8 cellular contexts compared by ENCODE assay signal in the genomic region with DNA sequence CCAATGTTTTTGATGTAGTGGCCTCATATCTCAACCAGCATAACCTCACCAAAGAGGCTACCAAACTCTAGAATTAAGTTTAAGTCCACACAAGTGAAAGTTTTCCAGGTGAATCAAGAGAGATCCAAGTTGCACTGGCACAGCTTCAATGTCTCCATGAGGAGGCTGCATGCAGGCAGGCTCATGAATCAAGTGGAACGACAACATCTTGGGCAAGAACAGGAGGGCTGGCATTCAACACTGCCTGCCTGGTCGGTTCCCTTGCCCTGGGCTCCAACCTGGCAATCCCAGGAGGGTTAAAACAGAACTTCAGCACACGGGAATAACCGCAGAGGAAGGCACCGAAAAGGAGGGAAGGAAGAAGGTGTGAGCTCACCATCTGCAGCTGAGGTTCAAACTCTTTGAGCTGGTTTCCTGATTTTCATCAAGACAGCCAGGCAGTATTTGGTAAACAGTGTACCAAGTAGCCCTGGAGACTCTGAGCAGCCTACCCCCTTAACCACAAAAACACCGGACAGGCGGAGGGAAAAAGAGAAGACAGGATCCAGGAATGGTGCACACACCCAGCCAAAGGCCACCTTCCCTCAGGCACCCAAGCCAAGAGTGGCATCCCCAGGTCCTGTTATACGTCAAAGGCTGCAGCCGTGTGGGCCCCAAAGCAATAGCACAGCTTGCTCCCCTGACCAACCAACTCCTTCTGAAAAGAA. TPM values are rescaled to one million over a fixed set of nuclear protein-coding genes. Genes with fewer than 3 reads are reported as not detected.
A peak's percentile ranks its signal among the peaks of the same experiment; 100 is the strongest.
DNase-seq lines count a peak whose midpoint lies in the region; ATAC-seq, FAIRE-seq and TF ChIP-seq lines count a peak whose summit lies in the region.

No MANE protein-coding gene starts in this region.

- peaks cover 1% of the 10 kb centered on the region for H3K36me3 Mint-ChIP-seq in activated CD4-positive, alpha-beta T cell treated with anti-CD3 and anti-CD28 coated beads, Interleukin-2, amount 10 ng/mL, durations not matched to agents 24 days and 14 days (ENCODE audit: low read depth)
- H3K36me3 Mint-ChIP-seq in activated T-cell treated with anti-CD3 and anti-CD28 coated beads, Interleukin-2, amount 50 U/mL, for 72 hours (ENCODE audit: insufficient read depth in 2 of 2): peaks cover 0 to 2% of the 10 kb centered on the region in 2 donors

- H3K27me3 ChIP-seq in keratinocyte (ENCODE audit: control insufficient read depth, extremely low read depth, insufficient read depth, low read length) (no peaks in the 10 kb centered on the region), suprapubic skin (no peaks in the 10 kb centered on the region)

- dilution Hi-C loops in keratinocyte (cut with MboI; ENCODE audit: extremely low pct_ligation_motif_present, low sequenced_read_pairs): no loop called here

- H3K4me3 Mint-ChIP-seq in activated CD4-positive, alpha-beta T cell treated with anti-CD3 and anti-CD28 coated beads, Interleukin-2, amount 10 ng/mL, durations not matched to agents 24 days and 14 days: peak overlapping the region; percentile 95
- peak overlapping the region; percentile 97 to 98 for H3K4me3 Mint-ChIP-seq in activated T-cell treated with anti-CD3 and anti-CD28 coated beads, Interleukin-2, amount 50 U/mL, for 72 hours

- TF ChIP-seq EP300 in suprapubic skin (IDR thresholded peaks at IDR 0.05): no peak

- DNase-seq in activated CD4-positive, alpha-beta T cell treated with anti-CD3 and anti-CD28 coated beads, Interleukin-2, amount 10 ng/mL, durations not matched to agents 24 days and 14 days: peak; percentile 68
- no peak for DNase-seq in activated CD4-positive, alpha-beta T cell treated with anti-CD3 and anti-CD28 coated beads for 4 hours
- peak in 1 of 2 donors; percentile 14 for DNase-seq in activated T-cell treated with anti-CD3 and anti-CD28 coated beads, Interleukin-2, amount 50 U/mL, for 72 hours
- DNase-seq in keratinocyte (ENCODE audit: low read depth, low spot score) (no peak), suprapubic skin (ENCODE audit: low spot score in 2 of 2) (no peak), H54 (ENCODE audit: insufficient read length, low spot score) (no peak), SW480 (ENCODE audit: low spot score) (no peak)

- intact Hi-C loops in activated CD4-positive, alpha-beta T cell treated with anti-CD3 and anti-CD28 coated beads, Interleukin-2, amount 10 ng/mL, durations not matched to agents 24 days and 14 days (cut with micrococcal nuclease): no loop called here

- H3K27me3 Mint-ChIP-seq in activated CD4-positive, alpha-beta T cell treated with anti-CD3 and anti-CD28 coated beads, Interleukin-2, amount 10 ng/mL, durations not matched to agents 24 days and 14 days: peaks cover 8% of the 10 kb centered on the region
- no peaks in the 10 kb centered on the region for H3K27me3 Mint-ChIP-seq in activated T-cell treated with anti-CD3 and anti-CD28 coated beads, Interleukin-2, amount 50 U/mL, for 72 hours (ENCODE audit: low read depth)

- H3K4me2 ChIP-seq in keratinocyte (ENCODE audit: control insufficient read depth, extremely low read depth, insufficient read depth, low read depth, low read length): peak overlapping the region; percentile 92

- peaks cover 29% of the 10 kb centered on the region for H3K4me1 Mint-ChIP-seq in activated CD4-positive, alpha-beta T cell treated with anti-CD3 and anti-CD28 coated beads, Interleukin-2, amount 10 ng/mL, durations not matched to agents 24 days and 14 days
- peaks cover 29% of the 10 kb centered on the region for H3K4me1 Mint-ChIP-seq in activated T-cell treated with anti-CD3 and anti-CD28 coated beads, Interleukin-2, amount 50 U/mL, for 72 hours (ENCODE audit: low read depth)

- TF ChIP-seq POLR2A in suprapubic skin (IDR thresholded peaks at IDR 0.05) (no peak), H54 (IDR thresholded peaks at IDR 0.05; ENCODE audit: low read depth, low read length) (no peak)

- H3K4me3 ChIP-seq in keratinocyte (ENCODE audit: control insufficient read depth in 2 of 3, extremely low read depth in 1 of 3, insufficient read depth in 2 of 3, low read depth in 1 of 3, low read length in 3 of 3) (peak overlapping the region; percentile 82 to 84 (median 83)), suprapubic skin (peak overlapping the region; percentile 89)

- H2AFZ ChIP-seq in keratinocyte (ENCODE audit: control insufficient read depth, low read length): no peak overlapping the region

- peaks cover 62% of the 10 kb centered on the region for H3K79me2 ChIP-seq in keratinocyte (ENCODE audit: control insufficient read depth, insufficient read depth, low read length)

- 12% methylated on average over 9 of the region's 9 CpGs for WGBS in suprapubic skin

- peak overlapping the region; percentile 66 for H3K27ac ChIP-seq in keratinocyte (ENCODE audit: control insufficient read depth, insufficient read depth, low read length)
- peak overlapping the region; percentile 86 for H3K27ac ChIP-seq in suprapubic skin

- peaks cover 19% of the 10 kb centered on the region for H3K4me1 ChIP-seq in keratinocyte (ENCODE audit: control insufficient read depth, extremely low read depth, insufficient read depth, low read length)
- peaks cover 51% of the 10 kb centered on the region for H3K4me1 ChIP-seq in suprapubic skin

- H4K20me1 ChIP-seq in keratinocyte (ENCODE audit: control insufficient read depth, extremely low read depth, insufficient read depth, low read length): peaks cover 6% of the 10 kb centered on the region

- peak overlapping the region; percentile 67 for H3K27ac Mint-ChIP-seq in activated CD4-positive, alpha-beta T cell treated with anti-CD3 and anti-CD28 coated beads, Interleukin-2, amount 10 ng/mL, durations not matched to agents 24 days and 14 days
- H3K27ac Mint-ChIP-seq in activated T-cell treated with anti-CD3 and anti-CD28 coated beads, Interleukin-2, amount 50 U/mL, for 72 hours: peak overlapping the region; percentile 27

- H3K9me3 ChIP-seq in keratinocyte (ENCODE audit: control insufficient read depth, low read depth, low read length) (no peaks in the 10 kb centered on the region), suprapubic skin (no peaks in the 10 kb centered on the region)

- TF ChIP-seq CTCF in keratinocyte (optimal IDR thresholded peaks at IDR 0.05 in 1 of 3, IDR thresholded peaks at IDR 0.05 in 1 of 3, conservative IDR thresholded peaks at IDR 0.05 in 1 of 3; ENCODE audit: extremely low read depth in 1 of 3, insufficient read depth in 2 of 3, low read length in 3 of 3) (no peak), suprapubic skin (IDR thresholded peaks at IDR 0.05) (no peak)

- no peak for ATAC-seq in activated T-cell treated with anti-CD3 and anti-CD28 coated beads, Interleukin-2, amount 50 U/mL, for 72 hours (replicated peaks in 1 of 2)
- ATAC-seq in GM18909 (IDR thresholded peaks at IDR 0.05; ENCODE audit: poor library complexity, unreplicated experiment): no peak

- H3K36me3 ChIP-seq in keratinocyte (ENCODE audit: control insufficient read depth in 2 of 2, extremely low read depth in 1 of 2, insufficient read depth in 2 of 2, low read length in 2 of 2): no peaks in the 10 kb centered on the region
- no peaks in the 10 kb centered on the region for H3K36me3 ChIP-seq in suprapubic skin

- H3K9me1 ChIP-seq in keratinocyte (ENCODE audit: control insufficient read depth, extremely low read depth, insufficient read depth, low read length): peaks cover 2% of the 10 kb centered on the region

- FAIRE-seq in keratinocyte (lab: Jason Lieb, UNC) (peak; percentile 46), H54 (lab: Jason Lieb, UNC) (no peak)

- no peaks in the 10 kb centered on the region for H3K9me3 Mint-ChIP-seq in activated CD4-positive, alpha-beta T cell treated with anti-CD3 and anti-CD28 coated beads, Interleukin-2, amount 10 ng/mL, durations not matched to agents 24 days and 14 days
- no peaks in the 10 kb centered on the region for H3K9me3 Mint-ChIP-seq in activated T-cell treated with anti-CD3 and anti-CD28 coated beads, Interleukin-2, amount 50 U/mL, for 72 hours

- peak overlapping the region; percentile 83 for H3K9ac ChIP-seq in keratinocyte (ENCODE audit: control insufficient read depth, extremely low read depth, insufficient read depth, low read length)

RNA-seq across cellular contexts. Expression of gene PACSIN2, which starts 1.4 kb away (rescaled TPM):
- total RNA-seq in activated CD4-positive, alpha-beta T cell treated with anti-CD3 and anti-CD28 coated beads, Interleukin-2, amount 10 ng/mL, durations not matched to agents 24 days and 14 days: 32.5 and 33.0 TPM in 2 replicates
- total RNA-seq in activated T-cell treated with anti-CD3 and anti-CD28 coated beads, Interleukin-2, amount 50 U/mL, for 72 hours: 10 to 100 TPM; 28.8 to 31.3 TPM
- polyA plus RNA-seq in keratinocyte: 50.7 to 57.2 TPM (median 55.5 TPM) in 3 replicates
- 69.6 TPM for polyA plus RNA-seq in keratinocyte (2011; ENCODE audit: low read depth)
- polyA plus RNA-seq in keratinocyte (2011; cell fraction: cytosol; rRNA removed): 41.3 and 48.2 TPM in 2 replicates
- polyA plus RNA-seq in keratinocyte (2011; cell fraction: nucleus; rRNA removed): 72.4 and 73.4 TPM in 2 replicates
- polyA plus RNA-seq in keratinocyte (2012; ENCODE audit: low replicate concordance): 25.5 and 45.1 TPM in 2 replicates
- polyA minus RNA-seq in keratinocyte: 29.4 to 42.1 TPM (median 36.9 TPM) in 3 replicates
- polyA minus RNA-seq in keratinocyte (2011; cell fraction: cytosol; rRNA and poly(A)+ RNA removed): 27.2 TPM
- polyA minus RNA-seq in keratinocyte (2011; cell fraction: nucleus; rRNA and poly(A)+ RNA removed): 27.2 and 40.8 TPM in 2 replicates
- total RNA-seq in suprapubic skin: 10 to 100 TPM; 38.9 to 74.8 (median 55.3) TPM
